8 cellular contexts compared by ENCODE assay signal in the genomic region with DNA sequence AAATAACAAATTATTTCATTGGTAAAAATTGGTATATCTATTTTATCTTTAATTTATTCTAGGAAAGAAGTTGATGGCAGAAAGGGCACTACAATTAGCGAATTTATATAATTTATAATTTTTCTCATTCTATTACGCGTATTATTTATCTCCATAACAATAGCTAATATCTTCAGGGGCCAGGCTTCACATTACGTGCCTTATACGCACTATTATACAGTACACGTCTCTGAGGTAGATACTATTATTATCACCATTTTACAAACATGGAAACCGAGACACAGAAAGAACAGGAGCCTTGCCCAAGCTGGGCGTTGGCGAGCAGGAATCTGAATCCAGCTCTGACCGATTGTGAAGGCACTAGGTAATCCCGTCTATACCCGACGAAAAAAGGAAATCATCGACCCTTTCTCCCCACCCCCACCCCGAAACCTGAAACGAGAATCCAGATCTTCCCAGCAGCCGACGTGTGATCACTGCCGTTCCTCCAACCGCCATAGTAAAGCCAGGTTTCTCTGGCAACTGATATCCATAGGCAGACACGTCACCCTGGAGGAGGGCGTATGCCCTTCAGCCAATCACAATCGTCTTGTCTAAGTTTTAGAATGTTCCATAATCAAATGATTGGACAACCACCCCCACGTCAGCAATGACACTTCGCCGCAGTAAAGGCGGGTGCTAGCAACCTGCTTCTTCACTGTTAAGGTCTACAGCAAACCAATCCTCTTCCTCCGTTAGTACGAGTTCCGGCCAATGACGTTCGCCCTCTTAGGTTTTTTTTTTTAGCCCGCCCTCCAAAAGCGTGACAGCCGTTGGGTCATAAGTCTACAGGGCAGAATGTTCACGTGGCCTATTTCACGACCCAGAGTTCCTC. TPM values are rescaled to one million over a fixed set of nuclear protein-coding genes. Genes with fewer than 3 reads are reported as not detected.
DNase-seq lines count a peak whose midpoint lies in the region; ATAC-seq, FAIRE-seq and TF ChIP-seq lines count a peak whose summit lies in the region.

A gene with protein sequence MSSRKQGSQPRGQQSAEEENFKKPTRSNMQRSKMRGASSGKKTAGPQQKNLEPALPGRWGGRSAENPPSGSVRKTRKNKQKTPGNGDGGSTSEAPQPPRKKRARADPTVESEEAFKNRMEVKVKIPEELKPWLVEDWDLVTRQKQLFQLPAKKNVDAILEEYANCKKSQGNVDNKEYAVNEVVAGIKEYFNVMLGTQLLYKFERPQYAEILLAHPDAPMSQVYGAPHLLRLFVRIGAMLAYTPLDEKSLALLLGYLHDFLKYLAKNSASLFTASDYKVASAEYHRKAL (minus strand): TSS at position 501 of the 874 bp plus-strand sequence. CDS start 9,672 bp downstream, outside the sequence.

- WGBS in heart right ventricle, 2 donors, result 0 to 1% methylated on average over 34 to 37 of the region's 37 CpGs

- no peak for TF ChIP-seq CTCF in heart right ventricle (IDR thresholded peaks at IDR 0.05)

- H3K4me3 ChIP-seq in heart right ventricle, result peak within 1 kb of the TSS; percentile 44 to 77 (median 65)

- peak; percentile 94 for FAIRE-seq in GM12892 (lab: Jason Lieb, UNC)

- TF ChIP-seq POLR2A in GM12892 (IDR thresholded peaks at IDR 0.05; ENCODE audit: low read depth, low read length), result peak; percentile 93

- peak within 1 kb of the TSS in 2 of 3 donors; percentile 60 to 71 for H3K4me3 Mint-ChIP-seq in T-cell

- peaks cover 0 to 8% of the 10 kb centered on the region in 2 donors for H3K27me3 Mint-ChIP-seq in T-cell

- DNase-seq in GM12892 (ENCODE audit: insufficient read length), result peak; percentile 33
- DNase-seq in NCI-H1436 treated with DMSO at 0.1 percent for 48 hours (lab: John Stamatoyannopoulos, UW), result peak; percentile 99
- peak; percentile 57 to 96 (median 88) for DNase-seq in T-cell
- peak; percentile 99 for DNase-seq in amniotic epithelial cell (ENCODE audit: low read depth)
- DNase-seq in heart right ventricle, result peak; percentile 78 to 94
- peak; percentile 96 for DNase-seq in posterior vena cava (ENCODE audit: low spot score)
- DNase-seq in ureter (ENCODE audit: low spot score), result peak; percentile 93

- H3K27me3 ChIP-seq in heart right ventricle, result peaks cover 0 to 20% (median 0%) of the 10 kb centered on the region in 7 donors

- intact Hi-C loops in heart right ventricle (cut with DNase I), result loop anchor here in 5 of 10 donors (5.0 to 10.0 kb wide), 7 partner anchors 52 to 471 kb away; partner anchors contain the start of genes TCEAL1 (in 2 of the 5) and SLC25A53 (in 1 of the 5)
- intact Hi-C loops in posterior vena cava (cut with DNase I), result loop anchor here in 1 of 2 donors (5.0 kb wide), 1 partner anchor 149 kb away; no protein-coding TSS in a partner anchor

- CTCF ChIA-PET in T-cell (lab: Charles Lee), result interaction anchor here in 1 of 2 donors (0.6 to 1.0 kb wide), 5 partner anchors 69 to 470 kb away, joined by 3 to 7 read pairs (median 3); no protein-coding TSS in a partner anchor

- peak within 1 kb of the TSS; percentile 76 to 99 (median 95) for H3K27ac ChIP-seq in heart right ventricle

- ATAC-seq in HG02840 (IDR thresholded peaks at IDR 0.05; ENCODE audit: low FRiP score, unreplicated experiment) (peak; percentile 95), T-cell (replicated peaks in 1 of 4) (peak; percentile 87 to 91 (median 90)), heart right ventricle (peak; percentile 88 to 96 (median 92))

- H3K4me1 ChIP-seq in heart right ventricle, result peaks cover 0 to 43% (median 14%) of the 10 kb centered on the region in 9 donors

- H3K36me3 Mint-ChIP-seq in T-cell, result peaks cover 9% of the 10 kb centered on the region

- H3K36me3 ChIP-seq in heart right ventricle, result peaks cover 0 to 47% (median 0%) of the 10 kb centered on the region in 9 donors

- H3K4me1 Mint-ChIP-seq in T-cell, result peaks cover 5 to 12% (median 10%) of the 10 kb centered on the region in 3 donors

- no peak within 1 kb of the TSS for H3K27ac Mint-ChIP-seq in T-cell

- POLR2A ChIA-PET in T-cell (lab: Charles Lee), result interaction anchor here (0.5 to 1.0 kb wide), 8 partner anchors 57 to 471 kb away, joined by 3 to 12 read pairs (median 5); partner anchors contain the start of genes SLC25A53 (in 1 of the 2) and TCEAL4 (in 1 of the 2)

- peaks cover 0 to 6% (median 0%) of the 10 kb centered on the region in 11 donors for H3K9me3 ChIP-seq in heart right ventricle

- no peaks in the 10 kb centered on the region for H3K9me3 Mint-ChIP-seq in T-cell

RNA-seq across cellular contexts. Expression of the gene that starts here (rescaled TPM):
- 164 TPM for polyA plus RNA-seq in GM12892 (2012; ENCODE audit: missing spikeins)
- total RNA-seq in T-cell (100 to 1,000 TPM in 2 of 5 donors, 10 to 100 TPM in 3; 72.4 to 152 (median 86.9) TPM), heart right ventricle (100 to 1,000 TPM; 149 to 244 (median 191) TPM), posterior vena cava (100 to 1,000 TPM; 404 to 531 TPM), ureter (307 TPM)
- 100 to 1,000 TPM in 1 of 2 donors, 10 to 100 TPM in 1; 94.9 to 346 TPM for polyA plus RNA-seq in heart right ventricle

Comparison
In these comparisons a context has a peak if more than half of its experiments do, and no peak if none do; other contexts are left out.
1. Peak in every context shown above with its lines: DNase-seq, ATAC-seq, H3K4me3 ChIP-seq and H3K27ac ChIP-seq.
2. DNase-seq: peak in every context shown above with its lines; median percentile 99 in NCI-H1436 treated with DMSO at 0.1 percent for 48 hours; 99 in amniotic epithelial cell; 96 in posterior vena cava; 93 in ureter; 88 in T-cell; 86 in heart right ventricle; 33 in GM12892.